Comparison of ENCODE assay signal across 2 cellular contexts in genomic region chr9:127751269-127752054, GRCh38.
TF ChIP-seq lines count a peak whose summit lies in the region.

No MANE protein-coding gene starts in this region.

TF ChIP-seq in Ishikawa, 13 proteins besides CTCF, POLR2A, EP300 and RAD21:
- TF ChIP-seq REST (IDR thresholded peaks at IDR 0.05; ENCODE audit: low read depth) (peak; percentile 97), CREB1 (IDR thresholded peaks at IDR 0.05; ENCODE audit: low read depth) (no peak), TAF1 (IDR thresholded peaks at IDR 0.05; ENCODE audit: low read depth) (no peak), TCF12 (IDR thresholded peaks at IDR 0.05; ENCODE audit: low read depth) (no peak), NFIC (IDR thresholded peaks at IDR 0.05) (no peak)
- TF ChIP-seq, protein P1, sequence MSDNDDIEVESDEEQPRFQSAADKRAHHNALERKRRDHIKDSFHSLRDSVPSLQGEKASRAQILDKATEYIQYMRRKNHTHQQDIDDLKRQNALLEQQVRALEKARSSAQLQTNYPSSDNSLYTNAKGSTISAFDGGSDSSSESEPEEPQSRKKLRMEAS (IDR thresholded peaks at IDR 0.05), result no peak
- TF ChIP-seq, protein P2, sequence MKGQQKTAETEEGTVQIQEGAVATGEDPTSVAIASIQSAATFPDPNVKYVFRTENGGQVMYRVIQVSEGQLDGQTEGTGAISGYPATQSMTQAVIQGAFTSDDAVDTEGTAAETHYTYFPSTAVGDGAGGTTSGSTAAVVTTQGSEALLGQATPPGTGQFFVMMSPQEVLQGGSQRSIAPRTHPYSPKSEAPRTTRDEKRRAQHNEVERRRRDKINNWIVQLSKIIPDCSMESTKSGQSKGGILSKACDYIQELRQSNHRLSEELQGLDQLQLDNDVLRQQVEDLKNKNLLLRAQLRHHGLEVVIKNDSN (IDR thresholded peaks at IDR 0.05), result no peak

TF ChIP-seq in H1, 55 proteins besides CTCF, POLR2A, EP300 and RAD21:
- TF ChIP-seq SIN3A (conservative IDR thresholded peaks at IDR 0.05 in 1 of 2, IDR thresholded peaks at IDR 0.05 in 1 of 2; ENCODE audit: low read depth in 1 of 2, low read length in 2 of 2), result peak; percentile 81 to 89; a peak in 3 of 4 replicates
- no peak for TF ChIP-seq RNF2 (IDR thresholded peaks at IDR 0.05; ENCODE audit: borderline replicate concordance, low read depth, low read length, missing control alignments, poor library complexity, severe bottlenecking)
TF ChIP-seq in H1: peak in this region for 1.
